ENCODE assay signal across 23 cellular contexts in the genomic region with DNA sequence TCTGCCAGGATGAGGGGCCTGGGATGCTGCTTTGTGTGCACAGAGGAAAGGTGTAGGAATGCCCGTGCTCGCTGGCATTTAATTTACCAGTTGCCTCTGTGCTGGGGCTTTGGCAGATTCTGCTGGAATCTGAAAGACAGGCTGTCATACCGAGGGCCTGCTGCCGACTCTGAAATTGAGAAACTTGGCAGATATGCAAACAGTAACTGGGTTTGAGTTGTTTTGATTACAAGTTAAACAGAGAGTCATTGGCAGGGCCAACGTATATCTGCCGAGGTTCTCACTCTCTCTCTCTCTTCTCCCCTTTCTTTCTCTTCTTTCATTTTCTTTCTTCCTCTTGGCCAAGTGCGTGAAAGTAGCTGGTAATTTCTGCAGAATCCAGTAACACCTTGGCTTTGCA.
DNase-seq lines count a peak whose midpoint lies in the region; ATAC-seq, FAIRE-seq and TF ChIP-seq lines count a peak whose summit lies in the region.
"Had no signal": no experiment of that assay in that cellular context is flagged by ENCODE, and none has a peak within 500 bp of the region (broad histone marks: within the 10 kb centered on the region; RNA-seq: fewer than 3 reads in every experiment).

No MANE protein-coding gene starts in this region.

- H2BK15ac ChIP-seq in H1 (ENCODE audit: low read length), result no peak overlapping the region

- no peak overlapping the region for H3K18ac ChIP-seq in H1 (ENCODE audit: extremely low read depth, low read length)

- H2AK5ac ChIP-seq in H1 (ENCODE audit: low read depth, low read length), result 0 out of 2 replicates have a peak overlapping the region, but pooled peaks have one; percentile 9

- CTCF ChIA-PET in HepG2 (lab: Yijun Ruan, JAX; ENCODE audit: low intra/inter-chr PET ratio, low total read pairs) (no interaction called here), H1 (lab: Charles Lee; ENCODE audit: partially characterized antibody) (interaction anchor here (0.6 kb wide), 1 partner anchor 24 kb away, joined by 3 read pairs; no protein-coding TSS in a partner anchor)

- H3K9me3 ChIP-seq in right lobe of liver, result no peaks in the 10 kb centered on the region
- no peaks in the 10 kb centered on the region for H3K9me3 ChIP-seq in HepG2 (ENCODE audit: low read length)
- no peaks in the 10 kb centered on the region for H3K9me3 ChIP-seq in SK-N-MC (ENCODE audit: low read depth, low read length)
- H3K9me3 ChIP-seq in H1 (ENCODE audit: insufficient read depth in 2 of 2, low read depth in 1 of 2, low read length in 1 of 2), result no peaks in the 10 kb centered on the region
- H3K9me3 ChIP-seq: BLaER1, Peyer's patch, SK-N-SH had no signal

- no peak overlapping the region for H3K14ac ChIP-seq in H1 (ENCODE audit: insufficient read length)

- H2BK12ac ChIP-seq in H1 (ENCODE audit: low read depth, low read length), result no peak overlapping the region; the same call in 1 of the 2 replicates

- H3K9ac ChIP-seq in HepG2 (ENCODE audit: insufficient read depth, low read depth, low read length), result no peak overlapping the region
- peak overlapping the region; percentile 17 for H3K9ac ChIP-seq in SK-N-MC (ENCODE audit: insufficient read length)
- no peak overlapping the region for H3K9ac ChIP-seq in H1 (replicated peaks in 1 of 4; ENCODE audit: extremely low read depth in 1 of 4, low read depth in 3 of 4, low read length in 3 of 4)
- H3K9ac ChIP-seq: BLaER1, SK-N-SH had no signal

- H4K20me1 ChIP-seq in HepG2 (ENCODE audit: insufficient read depth, low read length) (no peaks in the 10 kb centered on the region), H1 (replicated peaks in 1 of 2; ENCODE audit: control insufficient read depth in 1 of 2, insufficient read depth in 2 of 2, low read length in 2 of 2) (no peaks in the 10 kb centered on the region)
- H4K20me1 ChIP-seq: BLaER1 had no signal

- no peak for FAIRE-seq in HepG2 (lab: Jason Lieb, UNC)
- FAIRE-seq in H1 (lab: Jason Lieb, UNC), result no peak
- FAIRE-seq: GM12891, H54 had no signal

- TF ChIP-seq RAD21 in HepG2 (CRISPR knock-in tag; IDR thresholded peaks at IDR 0.05) (no peak), H1 (IDR thresholded peaks at IDR 0.05 in 1 of 2, conservative IDR thresholded peaks at IDR 0.05 in 1 of 2; ENCODE audit: low read depth in 2 of 2, low read length in 2 of 2) (no peak)

- H2BK20ac ChIP-seq in H1 (ENCODE audit: low read length), result no peak overlapping the region

- no peak overlapping the region for H3K23ac ChIP-seq in H1 (ENCODE audit: insufficient read length)

- BruUV-seq in HepG2 (replicated peaks; lab: Mats Ljungman, UMichigan), result no TSS peak

- DNase-seq in right lobe of liver (no peak), HepG2 (ENCODE audit: low spot score) (no peak), SK-N-MC (ENCODE audit: low read depth, low spot score) (no peak), H1 (ENCODE audit: low read depth in 1 of 2, low spot score in 2 of 2) (no peak), NCI-H146 treated with DMSO at 0.1 percent for 48 hours (lab: John Stamatoyannopoulos, UW; ENCODE audit: unreplicated experiment) (no peak), GM19240 (ENCODE audit: insufficient read length, low spot score) (no peak), ecto neural progenitor cell (ENCODE audit: low spot score) (no peak)
- DNase-seq: Calu3; CD8-positive, alpha-beta T cell; GF-D8; HFFc6; KBM-7; MV-4-11; NCI-H1417 treated with DMSO at 0.1 percent for 48 hours; NCI-H2029 treated with DMSO at 0.1 percent for 48 hours; NCI-H2171; NCI-H69; Peyer's patch; Right ventricle myocardium superior; SK-N-SH had no signal

- TF ChIP-seq EP300 in HepG2 (IDR thresholded peaks at IDR 0.05; ENCODE audit: low read depth in 2 of 2, low read length in 2 of 2) (no peak), HepG2 (CRISPR knock-in tag; IDR thresholded peaks at IDR 0.05; ENCODE audit: borderline replicate concordance) (no peak), H1 (IDR thresholded peaks at IDR 0.05; ENCODE audit: borderline replicate concordance in 1 of 2, low read depth in 2 of 2, low read length in 2 of 2) (no peak)

- H3K79me2 ChIP-seq in HepG2 (ENCODE audit: insufficient read depth, low read length) (no peaks in the 10 kb centered on the region), H1 (ENCODE audit: control insufficient read depth in 1 of 2, insufficient read depth in 2 of 2, low read length in 2 of 2) (no peaks in the 10 kb centered on the region)

- POLR2A ChIA-PET in HepG2 (lab: Yijun Ruan, JAX) (no interaction called here), H1 (lab: Charles Lee; ENCODE audit: partially characterized antibody) (no interaction called here)

- no peak overlapping the region for H3K4me2 ChIP-seq in HepG2 (ENCODE audit: low read depth, low read length)
- 0 out of 4 replicates have a peak overlapping the region, but pooled peaks of 1 of the 2 experiments have one; percentile 22 for H3K4me2 ChIP-seq in H1 (ENCODE audit: insufficient read depth in 1 of 2, low read depth in 2 of 2, low read length in 2 of 2)
- H3K4me2 ChIP-seq: BLaER1, SK-N-SH had no signal

- TF ChIP-seq POLR2A in right lobe of liver (IDR thresholded peaks at IDR 0.05), result no peak
- TF ChIP-seq POLR2A in HepG2 (IDR thresholded peaks at IDR 0.05; ENCODE audit: insufficient read depth in 1 of 2, low read depth in 2 of 2, low read length in 2 of 2), result no peak
- no peak for TF ChIP-seq POLR2A in H1 (IDR thresholded peaks at IDR 0.05; ENCODE audit: control extremely low read depth in 1 of 2, low read depth in 2 of 2, low read length in 2 of 2)

- H3K4me3 ChIP-seq in right lobe of liver, result no peak overlapping the region
- no peak overlapping the region for H3K4me3 ChIP-seq in HepG2 (replicated peaks in 1 of 3; ENCODE audit: insufficient read depth in 1 of 3, low read depth in 2 of 3, low read length in 3 of 3)
- H3K4me3 ChIP-seq in SK-N-MC, result no peak overlapping the region
- H3K4me3 ChIP-seq in H1 (ENCODE audit: extremely low read depth in 1 of 4, insufficient read depth in 2 of 4, low read depth in 3 of 4, low read length in 4 of 4), result no peak overlapping the region
- H3K4me3 ChIP-seq: BLaER1, Peyer's patch had no signal

- H3K4me1 ChIP-seq in right lobe of liver, result peaks cover 0 to 13% (median 0%) of the 10 kb centered on the region in 4 donors
- H3K4me1 ChIP-seq in HepG2 (ENCODE audit: insufficient read depth, low read length), result no peaks in the 10 kb centered on the region
- peaks cover 13 to 29% (median 27%) of the 10 kb centered on the region in 4 experiments for H3K4me1 ChIP-seq in H1 (replicated peaks in 1 of 4; ENCODE audit: control insufficient read depth in 3 of 4, insufficient read depth in 4 of 4, low read length in 3 of 4)
- H3K4me1 ChIP-seq: BLaER1 had no signal

- H2BK120ac ChIP-seq in H1 (replicated peaks; ENCODE audit: low read depth, low read length), result peak overlapping the region; percentile 73

- H3K23me2 ChIP-seq in H1 (ENCODE audit: low read depth, low read length), result peaks cover 5% of the 10 kb centered on the region; the same call in 1 of the 2 replicates

- intact Hi-C loops in right lobe of liver (cut with DNase I) (no loop called here), HepG2 (cut with micrococcal nuclease; ENCODE audit: unreplicated experiment) (no loop called here)

- TF ChIP-seq CTCF in right lobe of liver (IDR thresholded peaks at IDR 0.05) (no peak), HepG2 (CRISPR knock-in tag; IDR thresholded peaks at IDR 0.05) (no peak), H1 (IDR thresholded peaks at IDR 0.05; ENCODE audit: control extremely low read depth in 1 of 3, insufficient read depth in 1 of 3, low read depth in 1 of 3, low read length in 3 of 3) (no peak)

- in situ Hi-C loops in HepG2 (cut with HindIII; ENCODE audit: extremely low pct_ligation_motif_present, low pct_unique_long_range_greater_than_20kb), result no loop called here

- no peaks in the 10 kb centered on the region for H3K36me3 ChIP-seq in right lobe of liver
- H3K36me3 ChIP-seq in HepG2 (replicated peaks in 1 of 2; ENCODE audit: control insufficient read depth in 1 of 2, insufficient read depth in 2 of 2, low read length in 2 of 2), result no peaks in the 10 kb centered on the region
- no peaks in the 10 kb centered on the region for H3K36me3 ChIP-seq in SK-N-MC (ENCODE audit: insufficient read depth, low read length)
- no peaks in the 10 kb centered on the region for H3K36me3 ChIP-seq in H1 (ENCODE audit: control insufficient read depth in 2 of 4, insufficient read depth in 4 of 4, low read length in 3 of 4)
- H3K36me3 ChIP-seq: BLaER1, Peyer's patch had no signal

- WGBS in right lobe of liver (ENCODE audit: insufficient coverage, low coverage, low lambda C conversion rate, missing lambda C conversion rate), result 17% methylated on average over 5 of the region's 7 CpGs
- 3% methylated on average over 5 of the region's 7 CpGs for WGBS in HepG2 (ENCODE audit: low lambda C conversion rate)
- WGBS in H1 (ENCODE audit: extremely low coverage in 1 of 2, insufficient coverage in 1 of 2, insufficient read length in 1 of 2, insufficient replicate concordance in 2 of 2, low coverage in 1 of 2, low lambda C conversion rate in 2 of 2, missing lambda C conversion rate in 1 of 2), 2 experiments, result 77% methylated on average over 7 of the region's 7 CpGs; no CpG with 5 or more reads in 1 of the 2 experiments

- H3K27ac ChIP-seq in right lobe of liver (no peak overlapping the region), HepG2 (ENCODE audit: extremely low read length, insufficient read depth, low read length) (no peak overlapping the region), SK-N-MC (no peak overlapping the region), H1 (ENCODE audit: low read depth, low read length) (no peak overlapping the region)
- H3K27ac ChIP-seq: BLaER1, Peyer's patch had no signal

- peak overlapping the region; percentile 28 for H3K4ac ChIP-seq in H1 (replicated peaks; ENCODE audit: insufficient read length, low read depth, low read length)

- H3K27me3 ChIP-seq in right lobe of liver (peaks cover 7 to 17% of the 10 kb centered on the region in 2 donors), HepG2 (ENCODE audit: control insufficient read depth in 1 of 2, insufficient read depth in 2 of 2, low read length in 2 of 2) (no peaks in the 10 kb centered on the region; a peak in 1 of 5 replicates), H1 (replicated peaks in 1 of 4; ENCODE audit: control insufficient read depth in 3 of 4, extremely low read depth in 1 of 4, insufficient read depth in 3 of 4, low read length in 3 of 4) (peaks cover 0 to 3% (median 0%) of the 10 kb centered on the region in 4 experiments; a peak in 4 of 7 replicates)
- H3K27me3 ChIP-seq: BLaER1 had no signal

- no peaks in the 10 kb centered on the region for H3K79me1 ChIP-seq in H1 (ENCODE audit: low read depth, low read length)

- no peak overlapping the region for H2BK5ac ChIP-seq in H1 (ENCODE audit: low read depth, low read length)

- no peak overlapping the region for H4K91ac ChIP-seq in H1 (replicated peaks; ENCODE audit: insufficient read length, low read length)

- H4K5ac ChIP-seq in H1 (ENCODE audit: insufficient read length, low read depth, low read length), result no peak overlapping the region

- H3K56ac ChIP-seq in H1 (replicated peaks; ENCODE audit: insufficient read length, low read depth, low read length), result no peak overlapping the region

- ATAC-seq in right lobe of liver (peak; percentile 29 to 90 (median 48)), HepG2 (no peak)
- ATAC-seq: CD8-positive, alpha-beta T cell had no signal

- H2AFZ ChIP-seq in HepG2 (ENCODE audit: low read length) (no peak overlapping the region), H1 (ENCODE audit: low read length) (no peak overlapping the region)

- H4K8ac ChIP-seq in H1 (ENCODE audit: extremely low read depth, insufficient read depth, low read length), result no peak overlapping the region
